In genomic region chr11:44775366-44776356, GRCh38 we compare ENCODE assay signal across 8 cellular contexts. TPM values are rescaled to one million over a fixed set of nuclear protein-coding genes. Genes with fewer than 3 reads are reported as not detected.
DNase-seq lines count a peak whose midpoint lies in the region; ATAC-seq, FAIRE-seq and TF ChIP-seq lines count a peak whose summit lies in the region.

No MANE protein-coding gene starts in this region.

- H3K4me1 ChIP-seq in esophagus muscularis mucosa (peaks cover 60 to 89% (median 83%) of the 10 kb centered on the region in 4 donors), neutrophil (ENCODE audit: control insufficient read depth in 1 of 2, insufficient read depth in 1 of 2, low read depth in 1 of 2, low read length in 1 of 2) (no peaks in the 10 kb centered on the region)

- DNase-seq in AG09309 (ENCODE audit: low read depth) = no peak
- peak; percentile 33 for DNase-seq in GM18507 (ENCODE audit: extremely low spot score, insufficient read length, low read depth)
- DNase-seq in NCI-H69 (lab: John Stamatoyannopoulos, UW) = peak; percentile 77
- peak; percentile 22 to 24 for DNase-seq in activated CD8-positive, alpha-beta memory T cell treated with anti-CD3 and anti-CD28 coated beads for 4 hours (ENCODE audit: low read depth in 2 of 2)
- no peak for DNase-seq in esophagus muscularis mucosa (ENCODE audit: extremely low spot score)
- no peak for DNase-seq in type B pancreatic cell (ENCODE audit: extremely low spot score, unreplicated experiment)

- H3K36me3 Mint-ChIP-seq in type B pancreatic cell = peaks cover 10% of the 10 kb centered on the region

- H3K4me3 ChIP-seq in AG09309 (ENCODE audit: control insufficient read depth, low read depth, low read length) (no peak overlapping the region), esophagus muscularis mucosa (no peak overlapping the region), neutrophil (ENCODE audit: low read depth in 1 of 2, low read length in 1 of 2) (no peak overlapping the region)

- H3K4me1 Mint-ChIP-seq in type B pancreatic cell (ENCODE audit: unreplicated experiment) = peaks cover 47% of the 10 kb centered on the region

- H3K36me3 ChIP-seq in esophagus muscularis mucosa = no peaks in the 10 kb centered on the region
- H3K36me3 ChIP-seq in neutrophil = no peaks in the 10 kb centered on the region

- H3K9me3 ChIP-seq in esophagus muscularis mucosa = no peaks in the 10 kb centered on the region
- no peaks in the 10 kb centered on the region for H3K9me3 ChIP-seq in neutrophil

- H3K9me3 Mint-ChIP-seq in type B pancreatic cell = no peaks in the 10 kb centered on the region

- intact Hi-C loops in esophagus muscularis mucosa (cut with DNase I) = loop anchor here (5.0 kb wide), 2 partner anchors 48 to 117 kb away; partner anchors contain the start of gene TSPAN18

- WGBS in esophagus muscularis mucosa = 39% methylated on average over 17 of the region's 17 CpGs

- peak; percentile 73 for TF ChIP-seq CTCF in AG09309 (IDR thresholded peaks at IDR 0.05; ENCODE audit: control insufficient read depth, insufficient read depth, low read depth, low read length, missing control alignments)
- peak; percentile 66 to 80 (median 74) for TF ChIP-seq CTCF in esophagus muscularis mucosa (IDR thresholded peaks at IDR 0.05)
- peak; percentile 20 for TF ChIP-seq CTCF in neutrophil (IDR thresholded peaks at IDR 0.05)
- peak; percentile 79 for TF ChIP-seq CTCF in type B pancreatic cell (conservative IDR thresholded peaks at IDR 0.05)

- H3K27ac ChIP-seq in esophagus muscularis mucosa (replicated peaks in 1 of 4) (peak overlapping the region; percentile 78 to 85 (median 80)), neutrophil (no peak overlapping the region)

- TF ChIP-seq EP300 in esophagus muscularis mucosa (IDR thresholded peaks at IDR 0.05) = no peak

- FAIRE-seq in GM18507 (lab: Jason Lieb, UNC) = peak; percentile 62

- H3K4me3 Mint-ChIP-seq in type B pancreatic cell = no peak overlapping the region

- H3K27me3 ChIP-seq in esophagus muscularis mucosa (no peaks in the 10 kb centered on the region), neutrophil (peaks cover 19% of the 10 kb centered on the region)

- H3K27ac Mint-ChIP-seq in type B pancreatic cell = no peak overlapping the region

- no peak for TF ChIP-seq POLR2A in esophagus muscularis mucosa (IDR thresholded peaks at IDR 0.05; ENCODE audit: low read depth)

- no peak for ATAC-seq in HG03095 (IDR thresholded peaks at IDR 0.05; ENCODE audit: unreplicated experiment)

- no peaks in the 10 kb centered on the region for H3K27me3 Mint-ChIP-seq in type B pancreatic cell

RNA-seq across cellular contexts. Expression of gene TSPAN18, which starts 48.9 kb away (rescaled TPM):
- total RNA-seq in esophagus muscularis mucosa (10 to 100 TPM; 27.7 to 70.1 (median 50.2) TPM), type B pancreatic cell (ENCODE audit: low replicate concordance) (29.0 and 52.8 TPM in 2 replicates)

Comparison
In these comparisons a context has a peak if more than half of its experiments do, and no peak if none do; other contexts are left out.
1. DNase-seq: peak in GM18507 (single experiment), NCI-H69 (single experiment) and activated CD8-positive, alpha-beta memory T cell treated with anti-CD3 and anti-CD28 coated beads for 4 hours (2 of 2); none in AG09309 (single experiment), esophagus muscularis mucosa (single experiment) and type B pancreatic cell (single experiment).
2. CTCF ChIP-seq: peak in every context shown above with its lines; median percentile 79 in type B pancreatic cell; 74 in esophagus muscularis mucosa; 73 in AG09309; 20 in neutrophil.